In the genomic region with DNA sequence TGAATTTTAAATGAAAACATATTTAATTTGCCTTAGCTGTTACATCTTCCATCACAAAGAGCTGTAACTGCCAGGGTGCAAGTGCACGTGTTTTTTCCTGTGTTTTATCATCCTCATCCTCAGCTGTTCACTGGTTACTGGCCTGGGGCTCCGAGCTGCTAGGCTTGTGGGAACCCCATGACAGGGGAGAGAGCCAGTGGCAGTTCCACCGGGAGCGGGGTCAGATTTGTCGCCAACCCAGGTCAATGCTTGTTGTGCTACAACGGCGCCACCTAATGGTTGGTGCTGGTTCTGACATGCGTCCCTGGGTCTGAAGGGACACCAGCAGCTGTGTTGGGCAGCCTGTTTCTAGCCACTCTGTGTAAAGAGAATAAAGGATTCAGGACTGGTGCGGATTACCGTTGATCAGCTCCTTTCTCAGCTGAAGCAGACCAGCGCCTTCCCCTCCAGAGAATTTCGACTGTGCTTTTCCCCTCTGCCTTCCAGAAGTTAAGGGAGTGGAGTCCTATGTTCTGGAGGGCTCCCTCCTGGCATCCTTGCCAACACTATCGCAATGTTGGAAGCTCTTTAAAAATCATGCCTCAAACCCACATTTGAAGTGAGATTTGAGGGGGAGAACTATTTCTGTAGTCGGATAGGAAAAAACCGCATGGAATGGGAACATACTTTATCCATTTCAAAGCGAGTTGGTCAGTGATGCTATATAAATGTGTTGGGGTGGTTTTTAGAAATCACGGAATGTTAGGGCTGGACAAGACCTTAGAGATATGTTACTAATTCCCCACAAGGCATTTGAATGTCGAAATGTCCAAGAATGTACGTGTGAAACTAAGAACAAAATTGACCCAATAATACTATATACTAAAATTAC, we compare ENCODE assay signal across 8 cellular contexts. TPM values are rescaled to one million over a fixed set of nuclear protein-coding genes. Genes with fewer than 3 reads are reported as not detected.
DNase-seq lines count a peak whose midpoint lies in the region; ATAC-seq and TF ChIP-seq lines count a peak whose summit lies in the region.

No MANE protein-coding gene starts in this region.

- peak; percentile 94 for TF ChIP-seq CTCF in fibroblast of villous mesenchyme (IDR thresholded peaks at IDR 0.05; ENCODE audit: insufficient read depth, low read depth, low read length)

- DNase-seq in DMS53 treated with DMSO at 0.1 percent for 48 hours (lab: John Stamatoyannopoulos, UW; ENCODE audit: unreplicated experiment) (peak; percentile 68), LHCN-M2 (ENCODE audit: low read depth) (peak; percentile 82), RKO (ENCODE audit: low spot score) (peak; percentile 80), activated T-helper 1 cell treated with Interleukin-2 at 50 U/mL for 16 hours (ENCODE audit: low read depth) (peak; percentile 78), fibroblast of villous mesenchyme (ENCODE audit: low read depth) (peak; percentile 80), nucleus accumbens (lab: John Stamatoyannopoulos, UW) (peak in 55 of 56 donors; percentile 17 to 96 (median 80)), stromal cell of bone marrow (ENCODE audit: low read depth) (peak; percentile 72)

- peak; percentile 93 for ATAC-seq in GM21619 (IDR thresholded peaks at IDR 0.05; ENCODE audit: unreplicated experiment)

- H3K4me3 ChIP-seq in fibroblast of villous mesenchyme (ENCODE audit: low read depth, low read length): no peak overlapping the region

RNA-seq across cellular contexts. Expression of a gene that starts 32.1 kb away (rescaled TPM):
- total RNA-seq in LHCN-M2 (2014; rRNA removed) (0.34 and 2.1 TPM in 2 replicates), fibroblast of villous mesenchyme (2.6 TPM in 2 replicates)
- 0.05 TPM for polyA plus RNA-seq in LHCN-M2 (2012)

RNA-seq across cellular contexts. Expression of a gene that starts 52.7 kb away (rescaled TPM):
- total RNA-seq in LHCN-M2 (2014; rRNA removed) (0.06 TPM in 1 of 2 replicates, not detected in the other), fibroblast of villous mesenchyme (under 0.01 TPM in 2 replicates)
- 0.02 TPM for polyA plus RNA-seq in LHCN-M2 (2012)
